ENCODE assay signal across 24 cellular contexts in genomic region chr11:110566577-110566976, GRCh38.
"Had no signal": no experiment of that assay in that cellular context is flagged by ENCODE, and none has a peak within 500 bp of the region (broad histone marks: within the 10 kb centered on the region; RNA-seq: fewer than 3 reads in every experiment).

No MANE protein-coding gene starts in this region.

- H3K27ac Mint-ChIP-seq: activated CD4-positive, alpha-beta memory T cell treated with anti-CD3 and anti-CD28 coated beads, Interleukin-2, amount 10 ng/mL, durations not matched to agents 7 days and 5 days; activated CD4-positive, alpha-beta T cell treated with anti-CD3 and anti-CD28 coated beads for 36 hours; activated naive CD4-positive, alpha-beta T cell treated with anti-CD3 and anti-CD28 coated beads for 36 hours; activated naive CD8-positive, alpha-beta T cell; activated T-helper 17 cell treated with anti-CD3 and anti-CD28 coated beads, Interleukin-2, amount 50 U/mL, for 72 hours; T-cell had no signal

- H3K9me3 Mint-ChIP-seq: activated CD4-positive, alpha-beta memory T cell treated with anti-CD3 and anti-CD28 coated beads, Interleukin-2, amount 10 ng/mL, durations not matched to agents 7 days and 5 days; activated naive CD4-positive, alpha-beta T cell treated with anti-CD3 and anti-CD28 coated beads for 36 hours; activated T-helper 17 cell treated with anti-CD3 and anti-CD28 coated beads, Interleukin-2, amount 50 U/mL, for 72 hours; T-cell had no signal

- H3K27me3 Mint-ChIP-seq: activated naive CD8-positive, alpha-beta T cell had no signal

- DNase-seq: activated CD4-positive, alpha-beta memory T cell treated with anti-CD3 and anti-CD28 coated beads, Interleukin-2, amount 10 ng/mL, durations not matched to agents 7 days and 5 days; activated CD4-positive, alpha-beta T cell treated with anti-CD3 and anti-CD28 coated beads for 36 hours; activated CD4-positive, alpha-beta T cell treated with anti-CD3 and anti-CD28 coated beads, Interleukin-2, amount 50 U/mL, for 1 hour; activated CD4-positive, CD25-positive, alpha-beta regulatory T cell; activated gamma-delta T cell; activated naive CD4-positive, alpha-beta T cell treated with anti-CD3 and anti-CD28 coated beads for 36 hours; activated T-cell treated with anti-CD3 and anti-CD28 coated beads for 4 hours; activated T-cell treated with anti-CD3 and anti-CD28 coated beads, Interleukin-2, amount 50 U/mL, for 48 hours; Karpas-422; NCI-H1105 treated with DMSO at 0.1 percent for 48 hours; NCI-H1436 treated with DMSO at 0.1 percent for 48 hours; NCI-H187; NCI-H2081; NCI-H2227 treated with DMSO at 0.1 percent for 48 hours; NCI-H526; NCI-H82; RPMI8226; T-cell; T-helper 2 cell; T1000 had no signal

- H3K4me1 Mint-ChIP-seq: activated CD4-positive, alpha-beta memory T cell treated with anti-CD3 and anti-CD28 coated beads, Interleukin-2, amount 10 ng/mL, durations not matched to agents 7 days and 5 days; activated CD4-positive, alpha-beta T cell treated with anti-CD3 and anti-CD28 coated beads for 36 hours; activated T-helper 17 cell treated with anti-CD3 and anti-CD28 coated beads, Interleukin-2, amount 50 U/mL, for 72 hours; T-cell had no signal

- H3K27ac ChIP-seq: SK-N-MC had no signal

- ATAC-seq: activated CD4-positive, alpha-beta T cell treated with anti-CD3 and anti-CD28 coated beads for 36 hours; Right ventricle myocardium inferior had no signal

- H3K4me3 Mint-ChIP-seq: activated CD4-positive, alpha-beta memory T cell treated with anti-CD3 and anti-CD28 coated beads, Interleukin-2, amount 10 ng/mL, durations not matched to agents 7 days and 5 days; activated CD4-positive, alpha-beta T cell treated with anti-CD3 and anti-CD28 coated beads for 36 hours; activated naive CD4-positive, alpha-beta T cell treated with anti-CD3 and anti-CD28 coated beads for 36 hours; activated naive CD8-positive, alpha-beta T cell; activated T-helper 17 cell treated with anti-CD3 and anti-CD28 coated beads, Interleukin-2, amount 50 U/mL, for 72 hours; T-cell had no signal

- H3K4me3 ChIP-seq: SK-N-MC had no signal

- H3K36me3 Mint-ChIP-seq: activated naive CD8-positive, alpha-beta T cell; T-cell had no signal
